Comparison of ENCODE assay signal across 1 cellular context in the genomic region with DNA sequence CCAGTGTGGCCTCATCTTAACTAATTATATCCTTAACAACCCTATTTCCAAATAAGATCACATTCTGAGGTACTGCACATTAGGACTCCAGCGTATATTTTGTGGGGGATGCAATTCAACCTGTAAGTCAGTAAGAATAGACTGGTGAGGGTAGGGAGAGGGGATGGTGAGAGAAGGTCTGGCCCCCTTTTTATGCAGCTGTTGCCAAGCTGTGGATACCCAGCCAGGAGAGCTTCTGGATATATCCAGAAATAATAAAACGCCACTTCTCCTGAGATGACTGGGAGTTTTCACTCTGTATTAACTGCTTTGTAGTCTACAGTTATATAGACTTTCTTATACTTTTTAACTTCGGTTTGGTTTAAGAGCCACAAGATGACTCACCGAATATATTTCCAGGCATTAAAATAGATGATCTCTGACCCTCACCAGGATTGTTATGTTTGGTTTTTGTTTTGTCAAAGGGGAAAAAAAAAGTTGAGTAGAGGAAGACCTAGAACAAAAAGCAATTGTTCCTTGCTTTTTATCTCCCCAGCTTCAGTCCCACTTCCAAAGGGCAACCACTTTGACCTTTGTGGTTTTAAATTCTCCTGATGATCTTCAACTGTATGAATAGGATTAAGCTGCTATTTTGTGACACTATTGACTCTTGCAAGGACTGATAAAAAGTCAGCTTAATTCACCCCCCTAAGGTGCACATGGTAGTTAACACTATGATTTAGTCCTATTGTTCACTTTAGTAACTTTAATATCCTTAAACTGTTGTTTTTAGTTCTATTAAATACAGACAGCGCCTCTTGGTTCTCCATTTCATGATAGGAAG.
TF ChIP-seq lines count a peak whose summit lies in the region.

No MANE protein-coding gene starts in this region.

TF ChIP-seq in WTC11, 78 proteins besides CTCF, POLR2A, EP300 and RAD21 (continued from another document):
- TF ChIP-seq, protein P1, sequence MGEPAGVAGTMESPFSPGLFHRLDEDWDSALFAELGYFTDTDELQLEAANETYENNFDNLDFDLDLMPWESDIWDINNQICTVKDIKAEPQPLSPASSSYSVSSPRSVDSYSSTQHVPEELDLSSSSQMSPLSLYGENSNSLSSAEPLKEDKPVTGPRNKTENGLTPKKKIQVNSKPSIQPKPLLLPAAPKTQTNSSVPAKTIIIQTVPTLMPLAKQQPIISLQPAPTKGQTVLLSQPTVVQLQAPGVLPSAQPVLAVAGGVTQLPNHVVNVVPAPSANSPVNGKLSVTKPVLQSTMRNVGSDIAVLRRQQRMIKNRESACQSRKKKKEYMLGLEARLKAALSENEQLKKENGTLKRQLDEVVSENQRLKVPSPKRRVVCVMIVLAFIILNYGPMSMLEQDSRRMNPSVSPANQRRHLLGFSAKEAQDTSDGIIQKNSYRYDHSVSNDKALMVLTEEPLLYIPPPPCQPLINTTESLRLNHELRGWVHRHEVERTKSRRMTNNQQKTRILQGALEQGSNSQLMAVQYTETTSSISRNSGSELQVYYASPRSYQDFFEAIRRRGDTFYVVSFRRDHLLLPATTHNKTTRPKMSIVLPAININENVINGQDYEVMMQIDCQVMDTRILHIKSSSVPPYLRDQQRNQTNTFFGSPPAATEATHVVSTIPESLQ (CRISPR knock-in tag; IDR thresholded peaks at IDR 0.05), result no peak
- TF ChIP-seq TEAD1 (CRISPR knock-in tag; IDR thresholded peaks at IDR 0.05), result no peak
- TF ChIP-seq, protein P2, sequence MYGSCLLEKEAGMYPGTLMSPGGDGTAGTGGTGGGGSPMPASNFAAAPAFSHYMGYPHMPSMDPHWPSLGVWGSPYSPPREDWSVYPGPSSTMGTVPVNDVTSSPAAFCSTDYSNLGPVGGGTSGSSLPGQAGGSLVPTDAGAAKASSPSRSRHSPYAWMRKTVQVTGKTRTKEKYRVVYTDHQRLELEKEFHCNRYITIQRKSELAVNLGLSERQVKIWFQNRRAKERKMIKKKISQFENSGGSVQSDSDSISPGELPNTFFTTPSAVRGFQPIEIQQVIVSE (CRISPR knock-in tag; IDR thresholded peaks at IDR 0.05; ENCODE audit: borderline replicate concordance), result no peak
- TF ChIP-seq, protein P3, sequence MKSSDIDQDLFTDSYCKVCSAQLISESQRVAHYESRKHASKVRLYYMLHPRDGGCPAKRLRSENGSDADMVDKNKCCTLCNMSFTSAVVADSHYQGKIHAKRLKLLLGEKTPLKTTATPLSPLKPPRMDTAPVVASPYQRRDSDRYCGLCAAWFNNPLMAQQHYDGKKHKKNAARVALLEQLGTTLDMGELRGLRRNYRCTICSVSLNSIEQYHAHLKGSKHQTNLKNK (CRISPR knock-in tag; IDR thresholded peaks at IDR 0.05), result no peak
- no peak for TF ChIP-seq ZNF416 (CRISPR knock-in tag; IDR thresholded peaks at IDR 0.05)
